8 cellular contexts compared by ENCODE assay signal in the genomic region with DNA sequence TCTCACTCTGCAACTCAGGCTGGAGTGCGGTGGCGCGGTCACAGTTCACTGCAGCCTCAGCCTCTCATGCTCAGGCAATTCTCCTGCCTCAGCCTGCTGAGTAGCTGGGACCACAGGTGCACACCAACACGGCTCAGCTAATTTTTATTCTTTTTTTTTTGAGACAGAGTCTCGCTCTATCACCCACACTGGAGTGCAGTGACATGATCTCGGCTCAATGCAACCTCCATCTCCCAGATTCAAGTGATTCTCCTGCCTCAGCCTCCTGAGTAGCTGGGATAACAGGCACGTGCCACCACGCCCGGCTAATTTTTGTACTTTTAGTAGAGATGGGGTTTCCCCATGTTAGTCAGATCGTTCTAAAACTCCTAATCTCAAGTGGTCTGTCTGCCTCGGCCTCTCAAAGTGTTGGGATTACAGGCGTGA. TPM values are rescaled to one million over a fixed set of nuclear protein-coding genes. Genes with fewer than 3 reads are reported as not detected.
DNase-seq lines count a peak whose midpoint lies in the region; ATAC-seq and TF ChIP-seq lines count a peak whose summit lies in the region.
"Not testable (repeated sequence)": the region's sequence is repeated elsewhere in the genome, so short reads cannot be mapped to it uniquely, and the experiment has no call there.

No MANE protein-coding gene starts in this region.

- H3K4me1 ChIP-seq in Caco-2 = peaks cover 32% of the 10 kb centered on the region

- H3K36me3 ChIP-seq in Caco-2 (ENCODE audit: control insufficient read depth, insufficient read depth, low read length) = not testable (repeated sequence)

- H3K27me3 Mint-ChIP-seq in Caco-2 (ENCODE audit: insufficient read depth, unreplicated experiment); IgD-negative memory B cell; activated naive CD8-positive, alpha-beta T cell; osteocyte (ENCODE audit: unreplicated experiment): not testable (repeated sequence)

- H3K4me1 Mint-ChIP-seq in Caco-2 (ENCODE audit: low read depth, unreplicated experiment) (peaks cover 21% of the 10 kb centered on the region), IgD-negative memory B cell (peaks cover 24 to 29% (median 29%) of the 10 kb centered on the region in 3 donors)
- H3K4me1 Mint-ChIP-seq in activated naive CD8-positive, alpha-beta T cell (ENCODE audit: low read depth); osteocyte (ENCODE audit: unreplicated experiment): not testable (repeated sequence)

- POLR2A ChIA-PET in Caco-2 (lab: Charles Lee) = interaction anchor here (0.7 to 1.8 kb wide), 4 partner anchors 11 to 915 kb away, joined by 3 to 19 read pairs (median 4); a partner anchor contains a TSS

- not testable (repeated sequence) for H3K4me3 ChIP-seq in Caco-2 (ENCODE audit: low read depth, low read length)

- H3K36me3 Mint-ChIP-seq in Caco-2 (ENCODE audit: insufficient read depth, unreplicated experiment) = peaks cover 48% of the 10 kb centered on the region
- not testable (repeated sequence) for H3K36me3 Mint-ChIP-seq in IgD-negative memory B cell; osteocyte (ENCODE audit: unreplicated experiment)
- peaks cover 14% of the 10 kb centered on the region for H3K36me3 Mint-ChIP-seq in activated naive CD8-positive, alpha-beta T cell

- H3K27ac Mint-ChIP-seq in Caco-2 (ENCODE audit: unreplicated experiment) (peak overlapping the region; percentile 88), IgD-negative memory B cell (peak overlapping the region; percentile 9 to 91 (median 48)), osteocyte (ENCODE audit: unreplicated experiment) (peak overlapping the region; percentile 35)
- peak overlapping the region; percentile 30 for H3K27ac Mint-ChIP-seq in activated naive CD8-positive, alpha-beta T cell

- ATAC-seq in GM18868 (IDR thresholded peaks at IDR 0.05; ENCODE audit: unreplicated experiment) (peak; percentile 83), GM21360 (IDR thresholded peaks at IDR 0.05; ENCODE audit: unreplicated experiment) (peak; percentile 77), HG02678 (IDR thresholded peaks at IDR 0.05; ENCODE audit: unreplicated experiment) (peak; percentile 76), HG03108 (IDR thresholded peaks at IDR 0.05; ENCODE audit: unreplicated experiment) (peak; percentile 75)

- not testable (repeated sequence) for H3K9me3 ChIP-seq in Caco-2

- intact Hi-C loops in Caco-2 (cut with micrococcal nuclease; ENCODE audit: unreplicated experiment) = not testable (repeated sequence)

- not testable (repeated sequence) for BruUV-seq in Caco-2 (replicated peaks; lab: Mats Ljungman, UMichigan)

- not testable (repeated sequence) for DNase-seq in Caco-2; osteocyte (ENCODE audit: extremely low spot score, unreplicated experiment)

- CTCF ChIA-PET in Caco-2 (lab: Charles Lee) = interaction anchor here (0.8 kb wide), 1 partner anchor 85 kb away, joined by 3 read pairs; a partner anchor contains a TSS

- H3K27me3 ChIP-seq in Caco-2 (replicated peaks; ENCODE audit: control insufficient read depth, insufficient read depth, low read length) = not testable (repeated sequence)

- not testable (repeated sequence) for H3K9me3 Mint-ChIP-seq in Caco-2 (ENCODE audit: unreplicated experiment); IgD-negative memory B cell; activated naive CD8-positive, alpha-beta T cell (ENCODE audit: low read depth); osteocyte (ENCODE audit: unreplicated experiment)

- not testable (repeated sequence) for H3K4me3 Mint-ChIP-seq in Caco-2 (ENCODE audit: unreplicated experiment); activated naive CD8-positive, alpha-beta T cell; osteocyte (ENCODE audit: unreplicated experiment)
- H3K4me3 Mint-ChIP-seq in IgD-negative memory B cell = peak overlapping the region; percentile 19 to 89 (median 65)

- TF ChIP-seq CTCF in Caco-2 (IDR thresholded peaks at IDR 0.05; ENCODE audit: insufficient read depth in 1 of 2, low read depth in 1 of 2, low read length in 1 of 2, severe bottlenecking in 1 of 2, unreplicated experiment in 1 of 2); osteocyte (IDR thresholded peaks at IDR 0.05): not testable (repeated sequence)

RNA-seq across cellular contexts. Expression of a gene that starts 19.0 kb away (rescaled TPM):
- total RNA-seq in Caco-2 (2022) = 29.3 and 31.8 TPM in 2 replicates
- 17.7 TPM for polyA plus RNA-seq in IgD-negative memory B cell
- total RNA-seq in osteocyte = 8.8 and 10.0 TPM in 2 replicates

RNA-seq across cellular contexts. Expression of a gene that starts 55.0 kb away (rescaled TPM):
- total RNA-seq in Caco-2 (2022) = 43.2 and 48.1 TPM in 2 replicates
- polyA plus RNA-seq in IgD-negative memory B cell = 2.2 TPM
- 63.8 and 66.4 TPM in 2 replicates for total RNA-seq in osteocyte

Comparison
In these comparisons a context has a peak if more than half of its experiments do, and no peak if none do; other contexts are left out.
1. H3K27ac Mint-ChIP-seq: peak in every context shown above with its lines; median percentile 88 in Caco-2; 48 in IgD-negative memory B cell; 35 in osteocyte; 30 in activated naive CD8-positive, alpha-beta T cell.